Comparison of ENCODE assay signal across 12 cellular contexts in the genomic region with DNA sequence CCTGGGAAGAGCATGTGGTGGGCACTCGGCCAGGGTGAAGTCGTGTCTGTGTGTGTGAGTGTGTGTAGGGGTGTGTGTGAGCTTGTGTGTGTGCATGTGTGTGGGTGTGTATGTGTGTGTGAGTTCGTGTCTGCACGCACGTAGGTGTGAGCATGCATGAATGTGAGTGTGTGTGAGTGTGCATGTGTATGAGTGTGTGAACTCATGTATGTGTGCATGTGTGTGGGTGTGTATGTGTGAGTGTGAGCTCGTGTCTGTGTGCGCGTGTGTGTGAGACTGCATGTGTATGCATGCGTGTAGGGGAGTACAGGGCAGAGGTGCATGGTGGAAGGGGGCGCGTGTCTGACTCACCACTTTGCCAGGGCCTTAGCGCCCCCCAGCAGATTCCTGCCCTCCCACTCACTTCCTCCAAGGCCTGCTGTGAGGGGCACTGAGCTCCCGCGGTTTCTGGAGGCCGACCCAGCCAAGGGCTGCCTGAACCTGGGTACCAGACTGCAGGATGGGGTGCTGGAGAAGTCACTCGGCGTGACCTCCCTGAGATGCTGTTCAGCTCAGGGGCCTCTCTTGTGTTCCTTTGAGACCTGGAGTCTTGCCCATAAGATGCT. TPM values are rescaled to one million over a fixed set of nuclear protein-coding genes. Genes with fewer than 3 reads are reported as not detected.
A peak's percentile ranks its signal among the peaks of the same experiment; 100 is the strongest.
DNase-seq lines count a peak whose midpoint lies in the region; ATAC-seq and TF ChIP-seq lines count a peak whose summit lies in the region.
"Had no signal": no experiment of that assay in that cellular context is flagged by ENCODE, and none has a peak within 500 bp of the region (broad histone marks: within the 10 kb centered on the region; RNA-seq: fewer than 3 reads in every experiment).

No MANE protein-coding gene starts in this region.

- H3K36me3 ChIP-seq in GM23248 (ENCODE audit: low read depth), result no peaks in the 10 kb centered on the region
- no peaks in the 10 kb centered on the region for H3K36me3 ChIP-seq in mesendoderm (ENCODE audit: control insufficient read depth, insufficient read depth, low read length)

- H3K4me2 ChIP-seq in GM23248 (ENCODE audit: unreplicated experiment), result no peak overlapping the region
- no peak overlapping the region for H3K4me2 ChIP-seq in mesendoderm (ENCODE audit: low read length)

- CTCF ChIA-PET in CD4-positive, alpha-beta T cell (lab: Charles Lee), result interaction anchor here (1.3 to 1.5 kb wide), 2 partner anchors 20 to 62 kb away, joined by 3 to 7 read pairs; no protein-coding TSS in a partner anchor
- CTCF ChIA-PET in activated CD8-positive, alpha-beta T cell treated with anti-CD3 and anti-CD28 coated beads, Interleukin-2, amount 10 ng/mL, durations not matched to agents 7 days and 5 days (lab: Charles Lee), result interaction anchor here (0.6 to 7.0 kb wide), 16 partner anchors 9 to 557 kb away, joined by 3 to 59 read pairs (median 8); a partner anchor contains a TSS

- no peak for TF ChIP-seq CTCF in CD4-positive, alpha-beta T cell (IDR thresholded peaks at IDR 0.05)

- in situ Hi-C loops in GM23248 (cut with MboI), result no loop called here

- peak overlapping the region; percentile 52 for H3K56ac ChIP-seq in mesendoderm (ENCODE audit: low read length)

- H3F3A ChIP-seq in GM23248 (ENCODE audit: insufficient read depth), result no peaks in the 10 kb centered on the region

- H3K4me3 ChIP-seq in GM23248 (no peak overlapping the region), mesendoderm (ENCODE audit: low read length) (no peak overlapping the region)
- H3K4me3 ChIP-seq: dorsolateral prefrontal cortex had no signal

- peak overlapping the region; percentile 35 for H3K18ac ChIP-seq in mesendoderm (ENCODE audit: low read length)

- H3K4me1 ChIP-seq in GM23248 (ENCODE audit: insufficient read depth) (peaks cover 17% of the 10 kb centered on the region; the same call in 1 of the 2 replicates), mesendoderm (ENCODE audit: control insufficient read depth, low read depth, low read length) (peaks cover 13% of the 10 kb centered on the region)

- peaks cover 55% of the 10 kb centered on the region for H3K4me1 Mint-ChIP-seq in CD4-positive, alpha-beta T cell (ENCODE audit: low read depth)
- H3K4me1 Mint-ChIP-seq in activated CD8-positive, alpha-beta T cell treated with anti-CD3 and anti-CD28 coated beads, Interleukin-2, amount 10 ng/mL, durations not matched to agents 7 days and 5 days (ENCODE audit: low read depth), result peaks cover 81% of the 10 kb centered on the region

- ATAC-seq in CD4-positive, alpha-beta T cell (ENCODE audit: poor library complexity), result peak; percentile 12
- peak; percentile 31 for ATAC-seq in activated CD8-positive, alpha-beta T cell treated with anti-CD3 and anti-CD28 coated beads, Interleukin-2, amount 10 ng/mL, durations not matched to agents 7 days and 5 days
- ATAC-seq in GM18909 (IDR thresholded peaks at IDR 0.05; ENCODE audit: poor library complexity, unreplicated experiment), result no peak

- no peaks in the 10 kb centered on the region for H3K9me3 Mint-ChIP-seq in CD4-positive, alpha-beta T cell
- H3K9me3 Mint-ChIP-seq in activated CD8-positive, alpha-beta T cell treated with anti-CD3 and anti-CD28 coated beads, Interleukin-2, amount 10 ng/mL, durations not matched to agents 7 days and 5 days (ENCODE audit: insufficient read depth), result peaks cover 21% of the 10 kb centered on the region

- no peak overlapping the region for H4K5ac ChIP-seq in mesendoderm (ENCODE audit: low read length)

- H3K9me3 ChIP-seq in CD4-positive, alpha-beta T cell (ENCODE audit: control insufficient read depth, low read length), result peaks cover 16% of the 10 kb centered on the region
- no peaks in the 10 kb centered on the region for H3K9me3 ChIP-seq in GM23248 (ENCODE audit: low read depth)

- no peaks in the 10 kb centered on the region for H3K36me3 Mint-ChIP-seq in CD4-positive, alpha-beta T cell (ENCODE audit: low read depth)
- peaks cover 25% of the 10 kb centered on the region for H3K36me3 Mint-ChIP-seq in activated CD8-positive, alpha-beta T cell treated with anti-CD3 and anti-CD28 coated beads, Interleukin-2, amount 10 ng/mL, durations not matched to agents 7 days and 5 days (ENCODE audit: low read depth)

- H2AFZ ChIP-seq in GM23248, result no peak overlapping the region

- H2BK120ac ChIP-seq in mesendoderm (ENCODE audit: low read depth, low read length), result no peak overlapping the region

- H3K79me2 ChIP-seq in GM23248 (ENCODE audit: insufficient read depth), result no peaks in the 10 kb centered on the region
- H3K79me2 ChIP-seq in mesendoderm (ENCODE audit: control insufficient read depth, insufficient read depth, low read length), result no peaks in the 10 kb centered on the region

- H3K4me3 Mint-ChIP-seq in CD4-positive, alpha-beta T cell, result peak overlapping the region; percentile 27
- H3K4me3 Mint-ChIP-seq in activated CD8-positive, alpha-beta T cell treated with anti-CD3 and anti-CD28 coated beads, Interleukin-2, amount 10 ng/mL, durations not matched to agents 7 days and 5 days, result peak overlapping the region; percentile 66

- H3K9ac ChIP-seq in GM23248 (no peak overlapping the region), mesendoderm (ENCODE audit: low read length) (no peak overlapping the region)

- WGBS in GM23248 (ENCODE audit: low coverage in 1 of 2, low lambda C conversion rate in 2 of 2, missing lambda C conversion rate in 2 of 2), 2 experiments, result 74 to 80% methylated on average over 17 of the region's 17 CpGs
- WGBS in mesendoderm (ENCODE audit: extremely low coverage, insufficient coverage, low lambda C conversion rate), result no CpG with 5 or more reads among the region's 17 CpGs

- no peak overlapping the region for H4K8ac ChIP-seq in mesendoderm (ENCODE audit: low read depth, low read length)

- H3K27me3 ChIP-seq in CD4-positive, alpha-beta T cell (ENCODE audit: control insufficient read depth, insufficient read depth, low read length), result no peaks in the 10 kb centered on the region
- H3K27me3 ChIP-seq in GM23248 (replicated peaks; ENCODE audit: insufficient read depth), result no peaks in the 10 kb centered on the region
- no peaks in the 10 kb centered on the region for H3K27me3 ChIP-seq in mesendoderm (ENCODE audit: insufficient read depth, low read length, poor library complexity)

- intact Hi-C loops in CD4-positive, alpha-beta T cell (cut with DNase I, micrococcal nuclease), result loop anchor here in 1 of 2 experiments (1.0 kb wide), 1 partner anchor 25 kb away; no protein-coding TSS in a partner anchor

- peak overlapping the region; percentile 73 for H2AK5ac ChIP-seq in mesendoderm (ENCODE audit: low read length)

- DNase-seq in CD4-positive, alpha-beta T cell, result no peak
- DNase-seq in GM23248, result peak; percentile 19
- no peak for DNase-seq in activated CD8-positive, alpha-beta T cell treated with anti-CD3 and anti-CD28 coated beads, Interleukin-2, amount 10 ng/mL, durations not matched to agents 7 days and 5 days
- DNase-seq in mesendoderm, result no peak
- DNase-seq in kidney tubule cell (ENCODE audit: low spot score), result no peak
- no peak for DNase-seq in NCI-H2107 treated with DMSO at 0.1 percent for 48 hours (lab: John Stamatoyannopoulos, UW; ENCODE audit: unreplicated experiment)
- DNase-seq: CD4-positive, alpha-beta memory T cell; dorsolateral prefrontal cortex; NCI-H1930; SHP77 treated with DMSO at 0.1 percent for 48 hours; stimulated activated CD4-positive, alpha-beta T cell treated with anti-CD3 and anti-CD28 coated beads, Interleukin-4, amount 100 ng/mL, for 4 hours had no signal

- H2BK15ac ChIP-seq in mesendoderm (replicated peaks; ENCODE audit: low read depth), result no peak overlapping the region

- no peaks in the 10 kb centered on the region for H4K20me1 ChIP-seq in GM23248 (ENCODE audit: insufficient read depth)

- POLR2A ChIA-PET in CD4-positive, alpha-beta T cell (lab: Charles Lee), result interaction anchor here (1.3 kb wide), 1 partner anchor 14 kb away, joined by 3 read pairs; no protein-coding TSS in a partner anchor
- POLR2A ChIA-PET in activated CD8-positive, alpha-beta T cell treated with anti-CD3 and anti-CD28 coated beads, Interleukin-2, amount 10 ng/mL, durations not matched to agents 7 days and 5 days (lab: Charles Lee), result interaction anchor here (0.5 to 4.7 kb wide), 10 partner anchors 8 to 51 kb away, joined by 3 to 29 read pairs (median 6); no protein-coding TSS in a partner anchor

- no peak overlapping the region for H3K4ac ChIP-seq in mesendoderm (ENCODE audit: low read depth, low read length)

- H3K79me1 ChIP-seq in mesendoderm (ENCODE audit: low read length), result no peaks in the 10 kb centered on the region

- no peak overlapping the region for H3K27ac ChIP-seq in CD4-positive, alpha-beta T cell (ENCODE audit: low read depth, low read length)
- H3K27ac ChIP-seq in GM23248, result no peak overlapping the region
- H3K27ac ChIP-seq in mesendoderm (ENCODE audit: low read depth, low read length), result no peak overlapping the region
- H3K27ac ChIP-seq: dorsolateral prefrontal cortex had no signal

- H3K27me3 Mint-ChIP-seq in CD4-positive, alpha-beta T cell, result no peaks in the 10 kb centered on the region
- H3K27me3 Mint-ChIP-seq in activated CD8-positive, alpha-beta T cell treated with anti-CD3 and anti-CD28 coated beads, Interleukin-2, amount 10 ng/mL, durations not matched to agents 7 days and 5 days (ENCODE audit: low read depth), result no peaks in the 10 kb centered on the region
- H3K27me3 Mint-ChIP-seq: CD4-positive, alpha-beta memory T cell had no signal

- H3K23ac ChIP-seq in mesendoderm (ENCODE audit: low read length), result no peak overlapping the region

- H2BK5ac ChIP-seq in mesendoderm (ENCODE audit: low read length), result no peak overlapping the region

- H3K9me2 ChIP-seq in GM23248 (ENCODE audit: insufficient read depth), result no peaks in the 10 kb centered on the region

- H3K27ac Mint-ChIP-seq in CD4-positive, alpha-beta T cell, result peak overlapping the region; percentile 2
- peak overlapping the region; percentile 90 for H3K27ac Mint-ChIP-seq in activated CD8-positive, alpha-beta T cell treated with anti-CD3 and anti-CD28 coated beads, Interleukin-2, amount 10 ng/mL, durations not matched to agents 7 days and 5 days

RNA-seq across cellular contexts. Expression of a gene that starts 41.0 kb away (rescaled TPM):
- 100 to 1,000 TPM; 202 to 209 TPM for total RNA-seq in CD4-positive, alpha-beta T cell
- total RNA-seq in GM23248 (2014; rRNA removed; shearing (Covaris generic)), result 0.43 and 2.7 TPM in 2 replicates
- 1.3 and 1.4 TPM in 2 replicates for polyA plus RNA-seq in GM23248 (2016; fragmentation: Nextera tagmentation; extraction: Ambion mirVana)
- total RNA-seq in activated CD8-positive, alpha-beta T cell treated with anti-CD3 and anti-CD28 coated beads, Interleukin-2, amount 10 ng/mL, durations not matched to agents 7 days and 5 days, result 100 to 1,000 TPM; 144 to 147 TPM
- polyA plus RNA-seq in mesendoderm (2013, experiment 1 of 2), result 0.53 TPM
- polyA plus RNA-seq in mesendoderm (2013, experiment 2 of 2), result 0.67 TPM

Comparison
In these comparisons a context has a peak if more than half of its experiments do, and no peak if none do; other contexts are left out.
1. RNA of a gene that starts 41.0 kb away (total RNA-seq): 202 to 209 TPM in CD4-positive, alpha-beta T cell and 144 to 147 TPM in activated CD8-positive, alpha-beta T cell treated with anti-CD3 and anti-CD28 coated beads, Interleukin-2, amount 10 ng/mL, durations not matched to agents 7 days and 5 days; 0.43 to 2.7 TPM in GM23248; every median in the first group is over 10 times any median in the second.